Comparison of ENCODE assay signal across 11 cellular contexts in genomic region chr5:111454198-111454606, GRCh38. TPM values are rescaled to one million over a fixed set of nuclear protein-coding genes. Genes with fewer than 3 reads are reported as not detected.
DNase-seq lines count a peak whose midpoint lies in the region; ATAC-seq and TF ChIP-seq lines count a peak whose summit lies in the region.
"Had no signal": no experiment of that assay in that cellular context is flagged by ENCODE, and none has a peak within 500 bp of the region (broad histone marks: within the 10 kb centered on the region; RNA-seq: fewer than 3 reads in every experiment).

No MANE protein-coding gene starts in this region.

- H3K79me2 ChIP-seq in OCI-LY7 (ENCODE audit: insufficient read depth, low read depth, low read length): no peaks in the 10 kb centered on the region

- peak; percentile 8 for DNase-seq in DMS153 treated with DMSO at 0.1 percent for 48 hours (lab: John Stamatoyannopoulos, UW; ENCODE audit: unreplicated experiment)
- DNase-seq in NCI-H1436 treated with DMSO at 0.1 percent for 48 hours (lab: John Stamatoyannopoulos, UW): peak; percentile 94
- peak; percentile 78 for DNase-seq in SK-N-DZ (ENCODE audit: low spot score)
- peak; percentile 10 for DNase-seq in kidney tubule cell (ENCODE audit: low spot score)
- no peak for DNase-seq in substantia nigra (lab: John Stamatoyannopoulos, UW)
- DNase-seq in OCI-LY7 (ENCODE audit: low spot score): no peak
- no peak for DNase-seq in head of caudate nucleus
- DNase-seq: DMS53, NCI-H2029 treated with DMSO at 0.1 percent for 48 hours, ovary had no signal

- ATAC-seq in GM21619 (IDR thresholded peaks at IDR 0.05; ENCODE audit: unreplicated experiment): no peak

- CTCF ChIA-PET in OCI-LY7 (lab: Charles Lee; ENCODE audit: unreplicated experiment): no interaction called here

- no peaks in the 10 kb centered on the region for H3K36me3 ChIP-seq in OCI-LY7 (ENCODE audit: insufficient read depth, low read length)
- H3K36me3 ChIP-seq: ovary had no signal

- H3K4me1 ChIP-seq in OCI-LY7 (ENCODE audit: insufficient read depth, low read length, poor library complexity, severe bottlenecking): no peaks in the 10 kb centered on the region

- POLR2A ChIA-PET in OCI-LY7 (lab: Charles Lee): interaction anchor here (0.6 to 0.7 kb wide), 3 partner anchors 15 to 455 kb away, joined by 3 to 4 read pairs (median 3); no protein-coding TSS in a partner anchor

- H3K4me2 ChIP-seq in OCI-LY7 (ENCODE audit: low read length): no peak overlapping the region

- no peak overlapping the region for H3K27ac ChIP-seq in substantia nigra (ENCODE audit: low read depth, low read length, poor library complexity, severe bottlenecking)
- H3K27ac ChIP-seq in OCI-LY7 (ENCODE audit: low read depth, low read length, poor library complexity, severe bottlenecking): no peak overlapping the region
- H3K27ac ChIP-seq: ovary had no signal

- H3K9me3 ChIP-seq in OCI-LY7 (ENCODE audit: low read length): no peaks in the 10 kb centered on the region
- H3K9me3 ChIP-seq: ovary had no signal

- BruUV-seq in OCI-LY7 (replicated peaks; lab: Mats Ljungman, UMichigan): no TSS peak

- no peak overlapping the region for H3K4me3 ChIP-seq in OCI-LY7 (ENCODE audit: low read depth, low read length, poor library complexity, severe bottlenecking)
- H3K4me3 ChIP-seq: ovary had no signal

- H4K20me1 ChIP-seq in OCI-LY7 (ENCODE audit: insufficient read depth, low read length): no peaks in the 10 kb centered on the region

- no peak overlapping the region for H2AFZ ChIP-seq in OCI-LY7 (ENCODE audit: low read length)

- no peaks in the 10 kb centered on the region for H3K9me2 ChIP-seq in OCI-LY7 (ENCODE audit: insufficient read depth, low read length)

- no peak for TF ChIP-seq CTCF in OCI-LY7 (conservative IDR thresholded peaks at IDR 0.05; ENCODE audit: low read length)

- intact Hi-C loops in OCI-LY7 (cut with micrococcal nuclease; ENCODE audit: unreplicated experiment) (no loop called here), head of caudate nucleus (cut with DNase I) (no loop called here)

RNA-seq across cellular contexts. Expression of gene STARD4, which starts 58.1 kb away (rescaled TPM):
- polyA plus RNA-seq in SK-N-DZ (2014; cell fraction: cytosol; rRNA removed): 170 and 203 TPM in 2 replicates
- polyA plus RNA-seq in SK-N-DZ (2014; cell fraction: nucleus; rRNA removed): 125 and 126 TPM in 2 replicates
- 28.1 and 30.4 TPM in 2 replicates for total RNA-seq in OCI-LY7 (2014; rRNA removed; shearing (Covaris generic))
- 37.3 and 43.8 TPM in 2 replicates for total RNA-seq in OCI-LY7 (2022)

Comparison
In these comparisons a context has a peak if more than half of its experiments do, and no peak if none do; other contexts are left out.
1. DNase-seq: peak in DMS153 treated with DMSO at 0.1 percent for 48 hours (single experiment), NCI-H1436 treated with DMSO at 0.1 percent for 48 hours (single experiment), SK-N-DZ (single experiment) and kidney tubule cell (single experiment); none in substantia nigra (0 of 49), OCI-LY7 (single experiment) and head of caudate nucleus (0 of 42).